In the genomic region with DNA sequence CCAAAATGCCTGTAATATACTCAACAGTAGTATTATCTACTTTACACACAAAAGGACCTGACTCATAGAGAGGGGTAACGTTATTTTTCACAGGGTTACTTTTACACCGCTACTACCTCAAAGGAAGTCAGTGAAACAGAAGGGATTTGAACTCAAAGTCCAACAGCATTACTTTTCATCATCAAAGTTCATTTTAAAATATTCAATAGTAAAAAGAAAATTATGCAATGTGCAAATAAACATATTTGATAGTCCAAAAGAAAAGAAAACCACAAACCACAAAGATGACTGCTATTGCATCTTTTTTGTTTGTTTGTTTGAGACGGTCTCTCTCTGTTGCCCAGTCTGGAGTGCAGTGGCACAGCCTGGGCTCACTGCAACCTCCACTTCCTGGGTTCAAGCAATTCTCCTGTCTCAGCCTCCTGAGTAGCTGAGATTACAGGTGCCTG, we compare ENCODE assay signal across 1 cellular context.
TF ChIP-seq lines count a peak whose summit lies in the region.

No MANE protein-coding gene starts in this region.

TF ChIP-seq in GM12878, 131 proteins besides CTCF, POLR2A, EP300 and RAD21 (continued from another document):
- no peak for TF ChIP-seq ZNF217 (IDR thresholded peaks at IDR 0.05)
- no peak for TF ChIP-seq NR2F1 (conservative IDR thresholded peaks at IDR 0.05)
- TF ChIP-seq CHD1 (IDR thresholded peaks at IDR 0.05; ENCODE audit: low read depth, low read length) = no peak
